Comparison of ENCODE assay signal across 1 cellular context in the genomic region with DNA sequence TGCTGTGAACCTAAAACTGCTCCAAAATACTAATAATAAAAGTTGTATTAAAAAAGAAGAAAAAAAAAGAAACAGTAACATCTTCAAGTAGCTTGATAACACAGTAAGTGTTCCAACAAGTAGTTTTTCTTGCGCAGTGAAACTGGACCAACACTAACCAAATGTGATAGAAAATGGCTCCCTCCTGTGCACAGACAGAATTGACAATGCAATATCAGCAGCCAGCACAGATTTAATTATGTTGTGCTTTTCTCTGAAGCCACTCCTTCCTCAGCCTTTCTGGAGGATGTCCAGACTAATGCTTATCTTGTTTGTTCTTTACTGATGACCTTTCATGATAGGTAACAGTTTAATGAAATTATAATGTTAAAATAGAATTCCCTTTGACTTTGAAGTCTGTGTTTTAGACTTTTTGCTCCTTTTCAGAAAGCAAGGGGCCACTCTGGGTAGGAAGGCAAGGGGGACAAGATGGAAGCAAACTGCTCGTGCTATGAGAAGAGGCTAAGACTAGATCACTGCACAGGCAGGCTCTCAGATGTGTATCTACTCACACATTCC.
TF ChIP-seq lines count a peak whose summit lies in the region.

No MANE protein-coding gene starts in this region.

TF ChIP-seq in K562, 482 proteins besides CTCF, POLR2A, EP300 and RAD21 (continued from another document):
- TF ChIP-seq, protein P1, sequence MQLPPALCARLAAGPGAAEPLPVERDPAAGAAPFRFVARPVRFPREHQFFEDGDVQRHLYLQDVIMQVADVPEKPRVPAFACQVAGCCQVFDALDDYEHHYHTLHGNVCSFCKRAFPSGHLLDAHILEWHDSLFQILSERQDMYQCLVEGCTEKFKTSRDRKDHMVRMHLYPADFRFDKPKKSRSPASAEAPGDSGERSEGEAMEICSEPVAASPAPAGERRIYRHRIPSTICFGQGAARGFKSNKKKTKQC (CRISPR knock-in tag; IDR thresholded peaks at IDR 0.05): no peak
- TF ChIP-seq CREBBP (IDR thresholded peaks at IDR 0.05; ENCODE audit: low read depth, low read length): no peak
